20 cellular contexts compared by ENCODE assay signal in genomic region chr6:13989424-13990144, GRCh38.
"Had no signal": no experiment of that assay in that cellular context is flagged by ENCODE, and none has a peak within 500 bp of the region (broad histone marks: within the 10 kb centered on the region; RNA-seq: fewer than 3 reads in every experiment).

No MANE protein-coding gene starts in this region.

- H3K27ac ChIP-seq: breast epithelium, gastroesophageal sphincter, left ventricle myocardium inferior, neutrophil, parathyroid adenoma, tibial artery, uterus had no signal

- H3K9me3 ChIP-seq: breast epithelium, gastroesophageal sphincter, left ventricle myocardium inferior, neutrophil, tibial artery, uterus had no signal

- H2AFZ ChIP-seq: parathyroid adenoma had no signal

- H3K36me3 Mint-ChIP-seq: activated naive CD8-positive, alpha-beta T cell treated with anti-CD3 and anti-CD28 coated beads for 36 hours; natural killer cell; stimulated activated memory B cell treated with anti-CD40 and anti-IgM and Interleukin-4, amounts not matched to agents 10 μg/mL and 1 μg/mL and 100 μg/mL, for 72 hours had no signal

- H3K27me3 ChIP-seq: breast epithelium, uterus had no signal

- H3K4me1 ChIP-seq: breast epithelium, gastroesophageal sphincter, left ventricle myocardium inferior, parathyroid adenoma, tibial artery, uterus had no signal

- H3K4me3 Mint-ChIP-seq: activated CD4-positive, alpha-beta T cell treated with anti-CD3 and anti-CD28 coated beads, Interleukin-2, amount 10 ng/mL, durations not matched to agents 7 days and 5 days; activated naive CD8-positive, alpha-beta T cell treated with anti-CD3 and anti-CD28 coated beads for 36 hours; activated T-helper 1 cell treated with anti-CD3 and anti-CD28 coated beads, Interleukin-12 subunit alpha, Interleukin-12 subunit beta, Interleukin-2, Interleukin-4 antibody, amounts not matched to agents 30 ng/mL and 10 ng/mL and 1 ng/mL, durations not matched to agents 14 hours and 24 hours and 36 hours; dendritic cell treated with granulocyte-macrophage colony-stimulating factor and Interleukin-4, amounts not matched to agents 40 ng/mL and 50 ng/mL, for 4 days; effector memory CD8-positive, alpha-beta T cell; memory B cell; natural killer cell; stimulated activated memory B cell treated with anti-CD40 and anti-IgM and Interleukin-4, amounts not matched to agents 10 μg/mL and 1 μg/mL and 100 μg/mL, for 72 hours; T-helper 17 cell had no signal

- H3K36me3 ChIP-seq: breast epithelium, gastroesophageal sphincter, left ventricle myocardium inferior, neutrophil, tibial artery, uterus had no signal

- H3K27ac Mint-ChIP-seq: activated CD4-positive, alpha-beta T cell treated with anti-CD3 and anti-CD28 coated beads, Interleukin-2, amount 10 ng/mL, durations not matched to agents 7 days and 5 days; activated naive CD8-positive, alpha-beta T cell treated with anti-CD3 and anti-CD28 coated beads for 36 hours; activated T-helper 1 cell treated with anti-CD3 and anti-CD28 coated beads, Interleukin-12 subunit alpha, Interleukin-12 subunit beta, Interleukin-2, Interleukin-4 antibody, amounts not matched to agents 30 ng/mL and 10 ng/mL and 1 ng/mL, durations not matched to agents 14 hours and 24 hours and 36 hours; dendritic cell treated with granulocyte-macrophage colony-stimulating factor and Interleukin-4, amounts not matched to agents 40 ng/mL and 50 ng/mL, for 4 days; memory B cell; natural killer cell; stimulated activated memory B cell treated with anti-CD40 and anti-IgM and Interleukin-4, amounts not matched to agents 10 μg/mL and 1 μg/mL and 100 μg/mL, for 72 hours; T-helper 17 cell had no signal

- H3K4me3 ChIP-seq: breast epithelium, gastroesophageal sphincter, left ventricle myocardium inferior, tibial artery, uterus had no signal

- ATAC-seq: effector memory CD8-positive, alpha-beta T cell; gastroesophageal sphincter; natural killer cell; stimulated activated memory B cell treated with anti-CD40 and anti-IgM and Interleukin-4, amounts not matched to agents 10 μg/mL and 1 μg/mL and 100 μg/mL, for 72 hours; T-helper 17 cell had no signal

- H3K9me3 Mint-ChIP-seq: activated CD4-positive, alpha-beta T cell treated with anti-CD3 and anti-CD28 coated beads, Interleukin-2, amount 10 ng/mL, durations not matched to agents 7 days and 5 days; activated naive CD8-positive, alpha-beta T cell treated with anti-CD3 and anti-CD28 coated beads for 36 hours; activated T-helper 1 cell treated with anti-CD3 and anti-CD28 coated beads, Interleukin-12 subunit alpha, Interleukin-12 subunit beta, Interleukin-2, Interleukin-4 antibody, amounts not matched to agents 30 ng/mL and 10 ng/mL and 1 ng/mL, durations not matched to agents 14 hours and 24 hours and 36 hours; effector memory CD8-positive, alpha-beta T cell; memory B cell; natural killer cell; stimulated activated memory B cell treated with anti-CD40 and anti-IgM and Interleukin-4, amounts not matched to agents 10 μg/mL and 1 μg/mL and 100 μg/mL, for 72 hours had no signal

- H3K9ac ChIP-seq: parathyroid adenoma had no signal

- FAIRE-seq: kidney had no signal

- H3K4me1 Mint-ChIP-seq: activated CD4-positive, alpha-beta T cell treated with anti-CD3 and anti-CD28 coated beads, Interleukin-2, amount 10 ng/mL, durations not matched to agents 7 days and 5 days; activated naive CD8-positive, alpha-beta T cell treated with anti-CD3 and anti-CD28 coated beads for 36 hours; memory B cell; natural killer cell; stimulated activated memory B cell treated with anti-CD40 and anti-IgM and Interleukin-4, amounts not matched to agents 10 μg/mL and 1 μg/mL and 100 μg/mL, for 72 hours; T-helper 17 cell had no signal

- DNase-seq: activated CD4-positive, alpha-beta T cell treated with anti-CD3 and anti-CD28 coated beads, Interleukin-2, amount 10 ng/mL, durations not matched to agents 7 days and 5 days; activated CD4-positive, CD25-positive, alpha-beta regulatory T cell; activated naive CD8-positive, alpha-beta T cell treated with anti-CD3 and anti-CD28 coated beads for 36 hours; cerebellar nuclear complex; effector memory CD8-positive, alpha-beta T cell; kidney; left ventricle myocardium inferior; natural killer cell; stimulated activated CD4-positive, alpha-beta T cell treated with anti-CD3 and anti-CD28 coated beads, Interleukin-2, amount 100 ng/mL, for 48 hours; T-helper 17 cell; tibial artery; uterus had no signal

- H3K79me2 ChIP-seq: parathyroid adenoma had no signal
